12 cellular contexts compared by ENCODE assay signal in genomic region chr1:169271094-169271493, GRCh38.
DNase-seq lines count a peak whose midpoint lies in the region; ATAC-seq lines count a peak whose summit lies in the region.
"Had no signal": no experiment of that assay in that cellular context is flagged by ENCODE, and none has a peak within 500 bp of the region (broad histone marks: within the 10 kb centered on the region; RNA-seq: fewer than 3 reads in every experiment).

No MANE protein-coding gene starts in this region.

- DNase-seq in Ammon's horn (ENCODE audit: low spot score) (peak; percentile 2), Kasumi-1 (lab: John Stamatoyannopoulos, UW) (peak; percentile 54 to 68), foreskin melanocyte (peak; percentile 25), NCI-H187 treated with DMSO at 0.1 percent for 48 hours (lab: John Stamatoyannopoulos, UW) (no peak), NOMO-1 (lab: John Stamatoyannopoulos, UW; ENCODE audit: unreplicated experiment in 2 of 2) (no peak), anterior cingulate cortex (lab: John Stamatoyannopoulos, UW) (no peak)
- DNase-seq: activated naive CD4-positive, alpha-beta T cell treated with anti-CD3 and anti-CD28 coated beads, Interleukin-2, amount 50 U/mL, for 16 hours; effector CD8-positive, alpha-beta T cell; NCI-H526 had no signal

- peak; percentile 78 for ATAC-seq in GM21367 (IDR thresholded peaks at IDR 0.05; ENCODE audit: unreplicated experiment)
- no peak for ATAC-seq in GM21526 (IDR thresholded peaks at IDR 0.05; ENCODE audit: low FRiP score, unreplicated experiment)
- ATAC-seq: sciatic nerve had no signal

Comparison
In these comparisons a context has a peak if more than half of its experiments do, and no peak if none do; other contexts are left out.
1. DNase-seq: peak in Ammon's horn (single experiment), Kasumi-1 (2 of 2) and foreskin melanocyte (single experiment); none in NCI-H187 treated with DMSO at 0.1 percent for 48 hours (single experiment), NOMO-1 (0 of 2) and anterior cingulate cortex (0 of 58).